ENCODE assay signal across 22 cellular contexts in genomic region chr6:110412258-110412839, GRCh38. TPM values are rescaled to one million over a fixed set of nuclear protein-coding genes. Genes with fewer than 3 reads are reported as not detected.
"Had no signal": no experiment of that assay in that cellular context is flagged by ENCODE, and none has a peak within 500 bp of the region (broad histone marks: within the 10 kb centered on the region; RNA-seq: fewer than 3 reads in every experiment).

No MANE protein-coding gene starts in this region.

- H3K4me3 ChIP-seq: colonic mucosa, gastroesophageal sphincter, heart right ventricle, left ventricle myocardium inferior, sigmoid colon, testis had no signal

- FAIRE-seq: endometrium had no signal

- H2AFZ ChIP-seq: parathyroid adenoma had no signal

- H3K9ac ChIP-seq: parathyroid adenoma had no signal

- H3K27ac ChIP-seq: brain microvascular endothelial cell, colonic mucosa, gastroesophageal sphincter, parathyroid adenoma, sigmoid colon, testis had no signal

- DNase-seq: activated CD4-positive, alpha-beta T cell treated with anti-CD3 and anti-CD28 coated beads, Interleukin-2, amount 50 U/mL, for 1 hour; activated CD4-positive, CD25-positive, alpha-beta regulatory T cell treated with anti-CD3 and anti-CD28 coated beads, Interleukin-2, amount 50 U/mL, for 72 hours; activated CD8-positive, alpha-beta memory T cell treated with anti-CD3 and anti-CD28 coated beads, Interleukin-2, amount 50 U/mL, for 4 hours; activated effector memory CD4-positive, alpha-beta T cell treated with Interleukin-2 at 50 U/mL for 16 hours; activated naive CD4-positive, alpha-beta T cell treated with anti-CD3 and anti-CD28 coated beads, Interleukin-2, amount 50 U/mL, for 16 hours; activated T-cell treated with anti-CD3 and anti-CD28 coated beads, Interleukin-2, amount 50 U/mL, for 48 hours; brain microvascular endothelial cell; central memory CD4-positive, alpha-beta T cell; colonic mucosa; erythroblast; heart right ventricle; kidney glomerular epithelial cell; left ventricle myocardium inferior; mammary epithelial cell; naive thymus-derived CD4-positive, alpha-beta T cell; sigmoid colon; stimulated activated CD4-positive, alpha-beta T cell treated with anti-CD3 and anti-CD28 coated beads, Interleukin-4, amount 100 ng/mL, for 24 hours; testis had no signal

- H3K79me2 ChIP-seq: parathyroid adenoma had no signal

- H3K9me3 ChIP-seq: colonic mucosa, gastroesophageal sphincter, heart right ventricle, left ventricle myocardium inferior, sigmoid colon, testis had no signal

- H3K4me1 ChIP-seq: colonic mucosa, testis had no signal

- H3K36me3 ChIP-seq: brain microvascular endothelial cell, colonic mucosa had no signal

- ATAC-seq: gastroesophageal sphincter; heart right ventricle; naive thymus-derived CD4-positive, alpha-beta T cell; stimulated activated effector memory CD8-positive, alpha-beta T cell treated with anti-CD3 and anti-CD28 coated beads, Interleukin-12 subunit alpha, Interleukin-12 subunit beta, amount 100 ng/mL, for 72 hours had no signal

- H3K27me3 ChIP-seq: brain microvascular endothelial cell, colonic mucosa, gastroesophageal sphincter, heart right ventricle, sigmoid colon, testis had no signal

RNA-seq across cellular contexts. Expression of gene DDO, which starts 3.0 kb away (rescaled TPM):
- polyA plus RNA-seq: naive thymus-derived CD4-positive, alpha-beta T cell had no signal

RNA-seq across cellular contexts. Expression of gene METTL24, which starts 54.2 kb away (rescaled TPM):
- total RNA-seq: mammary epithelial cell had no signal
- polyA plus RNA-seq: mammary epithelial cell; naive thymus-derived CD4-positive, alpha-beta T cell had no signal
